Comparison of ENCODE assay signal across 1 cellular context in the genomic region with DNA sequence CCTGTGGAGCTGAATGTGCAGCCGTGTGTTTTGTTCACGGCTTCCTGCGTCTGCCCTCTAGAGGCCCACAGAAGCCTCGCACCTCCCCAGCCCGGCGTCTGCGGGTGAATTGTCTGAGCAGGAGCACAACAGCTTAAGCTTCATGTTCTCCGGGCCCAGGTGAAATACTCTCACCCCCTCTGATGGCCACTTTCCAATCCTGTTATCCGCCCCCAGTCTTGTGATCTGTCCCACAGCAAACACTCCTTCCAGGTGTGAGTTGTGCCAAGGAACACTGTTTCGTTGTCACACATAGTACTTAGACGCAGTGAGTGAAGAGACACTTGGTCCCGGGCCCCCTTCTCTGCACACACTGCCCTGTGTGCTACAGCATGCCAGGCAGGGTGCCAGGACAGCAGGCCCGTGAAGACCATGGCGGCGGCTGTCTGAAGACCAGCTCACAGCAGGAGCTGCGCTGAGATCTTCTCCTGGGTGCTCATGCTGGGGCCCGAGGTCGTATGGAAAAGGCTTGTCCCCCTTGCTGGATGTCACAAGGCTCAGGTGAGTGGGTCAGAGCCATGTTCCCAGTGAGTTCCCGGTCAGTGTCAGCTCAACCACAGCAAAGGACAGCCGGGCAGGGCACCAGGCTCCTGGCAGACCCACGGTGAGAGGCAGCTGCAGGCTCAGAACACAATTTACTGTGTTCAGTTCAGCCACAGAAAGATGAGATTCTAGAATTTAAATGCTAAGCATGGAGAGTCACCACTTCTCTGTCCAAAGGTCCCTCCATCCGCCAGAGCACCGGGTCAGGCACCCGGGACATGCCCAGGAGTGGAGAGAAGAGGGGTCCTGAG.
A peak's percentile ranks its signal among the peaks of the same experiment; 100 is the strongest.
TF ChIP-seq lines count a peak whose summit lies in the region.

No MANE protein-coding gene starts in this region.

TF ChIP-seq in IMR-90, 13 proteins besides CTCF, POLR2A, EP300 and RAD21 (continued from another document):
- no peak for TF ChIP-seq USF2 (IDR thresholded peaks at IDR 0.05; ENCODE audit: low read depth, low read length)
- TF ChIP-seq FOS (IDR thresholded peaks at IDR 0.05; ENCODE audit: low read depth, low read length), result no peak
- no peak for TF ChIP-seq CHD1 (IDR thresholded peaks at IDR 0.05; ENCODE audit: low read depth, low read length)
- TF ChIP-seq, protein P1, sequence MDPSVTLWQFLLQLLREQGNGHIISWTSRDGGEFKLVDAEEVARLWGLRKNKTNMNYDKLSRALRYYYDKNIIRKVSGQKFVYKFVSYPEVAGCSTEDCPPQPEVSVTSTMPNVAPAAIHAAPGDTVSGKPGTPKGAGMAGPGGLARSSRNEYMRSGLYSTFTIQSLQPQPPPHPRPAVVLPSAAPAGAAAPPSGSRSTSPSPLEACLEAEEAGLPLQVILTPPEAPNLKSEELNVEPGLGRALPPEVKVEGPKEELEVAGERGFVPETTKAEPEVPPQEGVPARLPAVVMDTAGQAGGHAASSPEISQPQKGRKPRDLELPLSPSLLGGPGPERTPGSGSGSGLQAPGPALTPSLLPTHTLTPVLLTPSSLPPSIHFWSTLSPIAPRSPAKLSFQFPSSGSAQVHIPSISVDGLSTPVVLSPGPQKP (IDR thresholded peaks at IDR 0.05; ENCODE audit: borderline replicate concordance, low read depth, low read length), result no peak
- TF ChIP-seq SMC3 (IDR thresholded peaks at IDR 0.05; ENCODE audit: low read depth, low read length), result peak; percentile 70
- no peak for TF ChIP-seq RFX5 (IDR thresholded peaks at IDR 0.05; ENCODE audit: low read depth, low read length)
- TF ChIP-seq MAFK (IDR thresholded peaks at IDR 0.05; ENCODE audit: low read depth, low read length), result no peak
- TF ChIP-seq MAZ (IDR thresholded peaks at IDR 0.05; ENCODE audit: borderline replicate concordance, low read depth, low read length), result peak; percentile 48; the same call in 1 of the 2 replicates
- TF ChIP-seq BHLHE40 (IDR thresholded peaks at IDR 0.05; ENCODE audit: low read depth, low read length), result no peak; the same call in 1 of the 2 replicates
